Comparison of ENCODE assay signal across 12 cellular contexts in the genomic region with DNA sequence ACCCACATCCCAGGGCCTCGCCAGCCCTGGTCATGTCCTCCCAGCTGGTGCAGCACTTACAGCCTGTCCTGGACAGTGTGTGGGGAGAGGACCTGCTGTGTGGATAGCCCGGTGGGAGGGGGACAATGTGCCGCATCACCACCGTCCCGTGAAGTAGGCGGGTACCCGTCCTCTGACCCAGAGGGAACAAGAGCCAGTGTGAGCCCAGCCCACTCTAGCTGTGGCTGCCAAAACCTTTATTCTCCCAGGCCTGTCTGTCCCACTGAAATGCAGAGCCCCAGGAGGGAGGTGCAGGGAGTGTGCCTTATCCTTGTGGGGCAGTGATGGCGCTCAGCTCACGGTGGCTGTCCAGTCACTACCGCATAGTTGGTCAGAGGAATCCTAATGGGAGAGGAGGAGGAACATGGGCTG. TPM values are rescaled to one million over a fixed set of nuclear protein-coding genes. Genes with fewer than 3 reads are reported as not detected.
DNase-seq lines count a peak whose midpoint lies in the region; ATAC-seq and TF ChIP-seq lines count a peak whose summit lies in the region.
"Had no signal": no experiment of that assay in that cellular context is flagged by ENCODE, and none has a peak within 500 bp of the region (broad histone marks: within the 10 kb centered on the region; RNA-seq: fewer than 3 reads in every experiment).

No MANE protein-coding gene starts in this region.

- peak overlapping the region; percentile 79 for H3K4me3 Mint-ChIP-seq in T-helper 1 cell treated with Interleukin-12 subunit alpha and Interleukin-12 subunit beta and Interleukin-4 antibody, amounts not matched to agents 30 μg/mL and 1 μg/mL, for 36 hours
- H3K4me3 Mint-ChIP-seq in endothelial cell (ENCODE audit: unreplicated experiment) = peak overlapping the region; percentile 88
- H3K4me3 Mint-ChIP-seq: dendritic cell treated with granulocyte-macrophage colony-stimulating factor and Interleukin-4, amounts not matched to agents 40 ng/mL and 50 ng/mL, for 4 days had no signal

- no peaks in the 10 kb centered on the region for H3K9me3 Mint-ChIP-seq in T-helper 1 cell treated with Interleukin-12 subunit alpha and Interleukin-12 subunit beta and Interleukin-4 antibody, amounts not matched to agents 30 μg/mL and 1 μg/mL, for 36 hours
- H3K9me3 Mint-ChIP-seq in endothelial cell (ENCODE audit: unreplicated experiment) = no peaks in the 10 kb centered on the region
- H3K9me3 Mint-ChIP-seq: dendritic cell treated with granulocyte-macrophage colony-stimulating factor and Interleukin-4, amounts not matched to agents 40 ng/mL and 50 ng/mL, for 4 days had no signal

- DNase-seq in T-helper 1 cell (no peak), NT2/D1 (ENCODE audit: low read depth, low spot score) (no peak), endothelial cell (ENCODE audit: low spot score) (no peak), psoas muscle (no peak), dedifferentiated amniotic fluid mesenchymal stem cell (ENCODE audit: extremely low spot score) (no peak), NK-92 (lab: John Stamatoyannopoulos, UW; ENCODE audit: unreplicated experiment) (no peak), BE2C (no peak)
- DNase-seq: GDM1, Kasumi-1, NCI-H2081 treated with DMSO at 0.1 percent for 48 hours had no signal

- H3K4me3 ChIP-seq in NT2/D1 (ENCODE audit: insufficient read length, low read depth) (no peak overlapping the region), psoas muscle (peak overlapping the region; percentile 82), BE2C (ENCODE audit: low read depth, low read length) (no peak overlapping the region)

- ATAC-seq in psoas muscle = no peak

- no peak overlapping the region for H3K27ac Mint-ChIP-seq in T-helper 1 cell treated with Interleukin-12 subunit alpha and Interleukin-12 subunit beta and Interleukin-4 antibody, amounts not matched to agents 30 μg/mL and 1 μg/mL, for 36 hours
- no peak overlapping the region for H3K27ac Mint-ChIP-seq in endothelial cell (ENCODE audit: unreplicated experiment)
- H3K27ac Mint-ChIP-seq: dendritic cell treated with granulocyte-macrophage colony-stimulating factor and Interleukin-4, amounts not matched to agents 40 ng/mL and 50 ng/mL, for 4 days had no signal

- H3K4me1 Mint-ChIP-seq in T-helper 1 cell treated with Interleukin-12 subunit alpha and Interleukin-12 subunit beta and Interleukin-4 antibody, amounts not matched to agents 30 μg/mL and 1 μg/mL, for 36 hours (ENCODE audit: low read depth) = peaks cover 13% of the 10 kb centered on the region
- peaks cover 12% of the 10 kb centered on the region for H3K4me1 Mint-ChIP-seq in endothelial cell (ENCODE audit: unreplicated experiment)

- peaks cover 2% of the 10 kb centered on the region for H3K36me3 Mint-ChIP-seq in T-helper 1 cell treated with Interleukin-12 subunit alpha and Interleukin-12 subunit beta and Interleukin-4 antibody, amounts not matched to agents 30 μg/mL and 1 μg/mL, for 36 hours (ENCODE audit: low read depth)
- peaks cover 11% of the 10 kb centered on the region for H3K36me3 Mint-ChIP-seq in endothelial cell (ENCODE audit: low read depth, unreplicated experiment)

- H3K27ac ChIP-seq in psoas muscle = peak overlapping the region; percentile 86

- peaks cover 5% of the 10 kb centered on the region for H3K4me1 ChIP-seq in NT2/D1 (ENCODE audit: insufficient read depth, insufficient read length)
- H3K4me1 ChIP-seq in psoas muscle = peaks cover 33% of the 10 kb centered on the region
- H3K4me1 ChIP-seq in BE2C = no peaks in the 10 kb centered on the region

- H3K9me3 ChIP-seq in NT2/D1 (ENCODE audit: insufficient read depth, low read length) (no peaks in the 10 kb centered on the region), psoas muscle (no peaks in the 10 kb centered on the region), BE2C (no peaks in the 10 kb centered on the region)

- intact Hi-C loops in psoas muscle (cut with DNase I) = no loop called here

- H3K27me3 Mint-ChIP-seq in T-helper 1 cell treated with Interleukin-12 subunit alpha and Interleukin-12 subunit beta and Interleukin-4 antibody, amounts not matched to agents 30 μg/mL and 1 μg/mL, for 36 hours (ENCODE audit: low read depth) = peaks cover 12% of the 10 kb centered on the region
- peaks cover 10% of the 10 kb centered on the region for H3K27me3 Mint-ChIP-seq in endothelial cell (ENCODE audit: unreplicated experiment)

- peak overlapping the region; percentile 17 for H3K9ac ChIP-seq in NT2/D1 (ENCODE audit: insufficient read length, low read depth)

- 59 to 85% (median 65%) methylated on average over 10 of the region's 10 CpGs for WGBS in psoas muscle, 3 donors

- H3K36me3 ChIP-seq in NT2/D1 (ENCODE audit: insufficient read depth, insufficient read length, low read length) = peaks cover 22% of the 10 kb centered on the region
- H3K36me3 ChIP-seq in psoas muscle (ENCODE audit: insufficient read depth in 1 of 2, low read depth in 1 of 2) = peaks cover 0 to 13% of the 10 kb centered on the region in 2 donors
- H3K36me3 ChIP-seq in BE2C = no peaks in the 10 kb centered on the region

- H3K27me3 ChIP-seq in NT2/D1 (ENCODE audit: insufficient read depth, insufficient read length) (peaks cover 36% of the 10 kb centered on the region), psoas muscle (ENCODE audit: insufficient read depth in 3 of 3, low read length in 2 of 3) (no peaks in the 10 kb centered on the region), BE2C (no peaks in the 10 kb centered on the region)

- TF ChIP-seq CTCF in endothelial cell (IDR thresholded peaks at IDR 0.05; ENCODE audit: unreplicated experiment) = no peak
- TF ChIP-seq CTCF in psoas muscle (IDR thresholded peaks at IDR 0.05) = no peak
- TF ChIP-seq CTCF in BE2C (IDR thresholded peaks at IDR 0.05; ENCODE audit: low read depth, low read length) = no peak

RNA-seq across cellular contexts. Expression of a gene that starts 1.7 kb away (rescaled TPM):
- 17.1 TPM for total RNA-seq in endothelial cell (ENCODE audit: unreplicated experiment)
- 10 to 100 TPM; 14.9 to 24.7 (median 18.4) TPM for total RNA-seq in psoas muscle
- 10 to 100 TPM in 1 of 3 donors, 1 to 10 TPM in 2; 2.9 to 30.9 (median 6.9) TPM for polyA plus RNA-seq in psoas muscle
- 7.3 TPM for polyA plus RNA-seq in BE2C (2012; ENCODE audit: insufficient read depth, insufficient read length, low read depth)

RNA-seq across cellular contexts. Expression of a gene that starts 33.6 kb away (rescaled TPM):
- total RNA-seq in endothelial cell (ENCODE audit: unreplicated experiment) (5.5 TPM), psoas muscle (10 to 100 TPM in 3 of 4 donors, 1 to 10 TPM in 1; 7.8 to 20.7 (median 13.1) TPM)
- 1 to 10 TPM; 1.9 to 2.5 (median 2.4) TPM for polyA plus RNA-seq in psoas muscle
- polyA plus RNA-seq in BE2C (2012; ENCODE audit: insufficient read depth, insufficient read length, low read depth) = 15.7 TPM
